ENCODE assay signal across 18 cellular contexts in the genomic region with DNA sequence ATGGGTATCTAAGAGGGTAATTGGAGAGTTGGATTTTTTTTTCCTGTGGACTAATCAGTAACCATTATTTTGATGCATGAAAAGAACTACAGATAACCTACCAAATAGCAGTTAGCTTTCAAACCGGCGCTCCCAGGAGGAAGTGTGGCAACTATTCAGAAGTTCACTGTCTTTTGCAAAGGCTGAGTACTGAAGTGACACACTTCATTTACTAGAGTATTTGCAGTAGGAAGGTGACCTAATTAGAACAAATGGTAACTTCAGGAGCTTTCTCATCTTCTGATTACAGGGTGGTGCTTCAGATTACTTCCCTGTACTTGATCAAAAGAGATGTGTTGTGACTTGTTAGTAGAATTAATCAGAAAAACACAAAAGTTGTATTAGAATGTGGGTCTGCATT.
DNase-seq lines count a peak whose midpoint lies in the region; ATAC-seq, FAIRE-seq and TF ChIP-seq lines count a peak whose summit lies in the region.
"Had no signal": no experiment of that assay in that cellular context is flagged by ENCODE, and none has a peak within 500 bp of the region (broad histone marks: within the 10 kb centered on the region; RNA-seq: fewer than 3 reads in every experiment).

No MANE protein-coding gene starts in this region.

- ATAC-seq in DND-41 (ENCODE audit: insufficient read depth, low read depth) = no peak
- no peak for ATAC-seq in K562
- ATAC-seq in pancreas = peak; percentile 42 to 66 (median 58)
- no peak for ATAC-seq in left lobe of liver
- ATAC-seq in PC-3 = no peak
- ATAC-seq: gastroesophageal sphincter, right cardiac atrium, SK-N-SH treated with all-trans-retinoic acid at 6 μM for 48 hours, WTC11 had no signal

- H2AFZ ChIP-seq in DND-41 (ENCODE audit: low read depth, low read length) (no peak overlapping the region), K562 (ENCODE audit: low read depth, low read length) (peak overlapping the region; percentile 51; the same call in 1 of the 2 replicates), PC-3 (ENCODE audit: low read length) (no peak overlapping the region)

- H3K36me3 ChIP-seq in DND-41 (ENCODE audit: insufficient read depth, low read length) (peaks cover 5% of the 10 kb centered on the region; the same call in 1 of the 2 replicates), K562 (ENCODE audit: control insufficient read depth, insufficient read depth, low read length) (no peaks in the 10 kb centered on the region), pancreas (no peaks in the 10 kb centered on the region), PC-3 (ENCODE audit: low read depth, low read length) (no peaks in the 10 kb centered on the region)
- H3K36me3 ChIP-seq: gastroesophageal sphincter, suprapubic skin had no signal

- in situ Hi-C loops in K562 (cut with MboI) = no loop called here

- no peak for TF ChIP-seq POLR2A in K562 (conservative IDR thresholded peaks at IDR 0.05)

- BruUV-seq in K562 (replicated peaks; lab: Mats Ljungman, UMichigan) (no TSS peak), PC-3 (replicated peaks; lab: Mats Ljungman, UMichigan) (no TSS peak)

- H3K27ac ChIP-seq in DND-41 (ENCODE audit: low read length) (peak overlapping the region; percentile 44), K562 (ENCODE audit: extremely low read depth, low read depth, low read length) (no peak overlapping the region), pancreas (peak overlapping the region in 1 of 4 donors; percentile 20), PC-3 (ENCODE audit: low read length) (no peak overlapping the region)
- H3K27ac ChIP-seq: gastroesophageal sphincter, suprapubic skin had no signal

- H4K20me1 ChIP-seq in DND-41 (ENCODE audit: insufficient read depth, low read length) (peaks cover 24% of the 10 kb centered on the region), K562 (replicated peaks; ENCODE audit: control insufficient read depth, insufficient read depth, low read length) (no peaks in the 10 kb centered on the region), PC-3 (ENCODE audit: low read length) (no peaks in the 10 kb centered on the region)

- no peak for TF ChIP-seq RAD21 in K562 (CRISPR knock-in tag; conservative IDR thresholded peaks at IDR 0.05 in 1 of 2, IDR thresholded peaks at IDR 0.05 in 1 of 2)

- H3F3A ChIP-seq in PC-3 (ENCODE audit: low read length, unreplicated experiment) = no peaks in the 10 kb centered on the region

- TF ChIP-seq EP300 in K562 (IDR thresholded peaks at IDR 0.05; ENCODE audit: low read length) = no peak

- no peak for TF ChIP-seq CTCF in DND-41 (IDR thresholded peaks at IDR 0.05; ENCODE audit: borderline replicate concordance, extremely low read depth, low read length, poor library complexity, severe bottlenecking)
- no peak for TF ChIP-seq CTCF in K562 (IDR thresholded peaks at IDR 0.05 in 2 of 3, conservative IDR thresholded peaks at IDR 0.05 in 1 of 3; ENCODE audit: insufficient read depth in 2 of 3, low read depth in 1 of 3, low read length in 3 of 3)
- no peak for TF ChIP-seq CTCF in pancreas (IDR thresholded peaks at IDR 0.05)
- no peak for TF ChIP-seq CTCF in PC-3 (conservative IDR thresholded peaks at IDR 0.05; ENCODE audit: low read depth, low read length)

- CTCF ChIA-PET in K562 (lab: Yijun Ruan, JAX; ENCODE audit: low intra/inter-chr PET ratio) (no interaction called here), PC-3 (lab: Charles Lee) (no interaction called here)

- H3K4me3 ChIP-seq in DND-41 (ENCODE audit: low read depth in 1 of 2, low read length in 2 of 2) = no peak overlapping the region
- no peak overlapping the region for H3K4me3 ChIP-seq in K562
- H3K4me3 ChIP-seq in pancreas = no peak overlapping the region
- no peak overlapping the region for H3K4me3 ChIP-seq in PC-3 (ENCODE audit: low read length)
- H3K4me3 ChIP-seq: gastroesophageal sphincter, suprapubic skin had no signal

- no peaks in the 10 kb centered on the region for H3K9me3 ChIP-seq in DND-41 (ENCODE audit: insufficient read depth, low read length, severe bottlenecking)
- H3K9me3 ChIP-seq in K562 (replicated peaks; ENCODE audit: control insufficient read depth, insufficient read depth, low read depth, low read length) = no peaks in the 10 kb centered on the region
- H3K9me3 ChIP-seq in pancreas = no peaks in the 10 kb centered on the region
- H3K9me3 ChIP-seq in PC-3 (ENCODE audit: low read length) = no peaks in the 10 kb centered on the region
- H3K9me3 ChIP-seq: gastroesophageal sphincter, suprapubic skin had no signal

- intact Hi-C loops in K562 (cut with micrococcal nuclease) (no loop called here), pancreas (cut with DNase I) (loop anchor here in 1 of 3 donors (5.0 kb wide), 1 partner anchor 46 kb away; no protein-coding TSS in a partner anchor), PC-3 (cut with micrococcal nuclease) (no loop called here)

- no peaks in the 10 kb centered on the region for H3K9me2 ChIP-seq in PC-3 (replicated peaks; ENCODE audit: low read length)

- WGBS in K562 (ENCODE audit: insufficient coverage, low coverage, missing lambda C conversion rate) = 35% methylated on average over 2 of the region's 2 CpGs
- WGBS in pancreas, 2 donors = 14 to 16% methylated on average over 2 of the region's 2 CpGs

- DNase-seq in DND-41 = no peak
- peak; percentile 87 for DNase-seq in NCI-H1436 (lab: John Stamatoyannopoulos, UW)
- DNase-seq in K562 (ENCODE audit: extremely low read depth in 1 of 4, low spot score in 3 of 4) = no peak
- no peak for DNase-seq in pancreas
- DNase-seq in left lobe of liver (ENCODE audit: low spot score) = no peak
- no peak for DNase-seq in effector CD4-positive, alpha-beta T cell
- no peak for DNase-seq in PC-3
- DNase-seq: activated effector memory CD4-positive, alpha-beta T cell treated with anti-CD3 and anti-CD28 coated beads, Interleukin-2, amount 50 U/mL, for 16 hours; amygdala; C1 segment of cervical spinal cord; EL; NCI-H2171 treated with DMSO at 0.1 percent for 48 hours; right cardiac atrium; stimulated activated CD4-positive, alpha-beta T cell treated with anti-CD3 and anti-CD28 coated beads, Interleukin-1b, Interleukin-23, amount 100 ng/mL, for 48 hours had no signal

- no peak overlapping the region for H3K9ac ChIP-seq in DND-41 (ENCODE audit: low read depth, low read length)
- no peak overlapping the region for H3K9ac ChIP-seq in K562 (ENCODE audit: insufficient read depth in 1 of 2, low read depth in 2 of 2, low read length in 2 of 2)
- no peak overlapping the region for H3K9ac ChIP-seq in PC-3 (ENCODE audit: low read length)

- H3K79me2 ChIP-seq in DND-41 (ENCODE audit: insufficient read depth, low read length) (peaks cover 100% of the 10 kb centered on the region), K562 (ENCODE audit: control insufficient read depth, insufficient read depth, low read length) (no peaks in the 10 kb centered on the region), PC-3 (ENCODE audit: low read length) (no peaks in the 10 kb centered on the region)

- H3K4me1 ChIP-seq in DND-41 (ENCODE audit: insufficient read depth, low read length) = peaks cover 79% of the 10 kb centered on the region
- H3K4me1 ChIP-seq in K562 (replicated peaks in 1 of 2; ENCODE audit: control insufficient read depth in 2 of 2, insufficient read depth in 2 of 2, low read length in 2 of 2) = peaks cover 0 to 21% of the 10 kb centered on the region in 2 experiments; a peak in 3 of 5 replicates
- H3K4me1 ChIP-seq in pancreas = peaks cover 26 to 29% (median 27%) of the 10 kb centered on the region in 3 donors
- H3K4me1 ChIP-seq in PC-3 (ENCODE audit: insufficient read depth, low read length) = no peaks in the 10 kb centered on the region

- H3K9me1 ChIP-seq in K562 (ENCODE audit: control insufficient read depth, insufficient read depth, low read length) = no peaks in the 10 kb centered on the region

- H3K4me2 ChIP-seq in DND-41 (ENCODE audit: insufficient read depth, low read length) (no peak overlapping the region), K562 (ENCODE audit: insufficient read depth, low read length) (no peak overlapping the region), PC-3 (ENCODE audit: low read length) (no peak overlapping the region)

- no peaks in the 10 kb centered on the region for H3K27me3 ChIP-seq in DND-41 (ENCODE audit: insufficient read depth, low read length, poor library complexity)
- H3K27me3 ChIP-seq in K562 (ENCODE audit: control insufficient read depth in 2 of 2, insufficient read depth in 2 of 2, low read length in 2 of 2) = no peaks in the 10 kb centered on the region
- no peaks in the 10 kb centered on the region for H3K27me3 ChIP-seq in pancreas
- peaks cover 74% of the 10 kb centered on the region for H3K27me3 ChIP-seq in PC-3 (ENCODE audit: low read length)
- H3K27me3 ChIP-seq: gastroesophageal sphincter, suprapubic skin had no signal

- FAIRE-seq in K562 (lab: Jason Lieb, UNC) = no peak
- FAIRE-seq in pancreas (lab: Jason Lieb, UNC) = no peak

- POLR2A ChIA-PET in K562 (lab: Yijun Ruan, JAX) = interaction anchor here (1.0 kb wide), 2 partner anchors 9 to 11 kb away, joined by 5 to 6 read pairs; no protein-coding TSS in a partner anchor
- POLR2A ChIA-PET in PC-3 (lab: Charles Lee; ENCODE audit: unreplicated experiment) = no interaction called here

TF ChIP-seq in K562, 482 proteins besides CTCF, POLR2A, EP300 and RAD21:
- TF ChIP-seq, protein P1, sequence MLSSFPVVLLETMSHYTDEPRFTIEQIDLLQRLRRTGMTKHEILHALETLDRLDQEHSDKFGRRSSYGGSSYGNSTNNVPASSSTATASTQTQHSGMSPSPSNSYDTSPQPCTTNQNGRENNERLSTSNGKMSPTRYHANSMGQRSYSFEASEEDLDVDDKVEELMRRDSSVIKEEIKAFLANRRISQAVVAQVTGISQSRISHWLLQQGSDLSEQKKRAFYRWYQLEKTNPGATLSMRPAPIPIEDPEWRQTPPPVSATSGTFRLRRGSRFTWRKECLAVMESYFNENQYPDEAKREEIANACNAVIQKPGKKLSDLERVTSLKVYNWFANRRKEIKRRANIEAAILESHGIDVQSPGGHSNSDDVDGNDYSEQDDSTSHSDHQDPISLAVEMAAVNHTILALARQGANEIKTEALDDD (IDR thresholded peaks at IDR 0.05) = peak; percentile 40; the same call in 1 of the 2 replicates
- TF ChIP-seq SMARCB1 (IDR thresholded peaks at IDR 0.05; ENCODE audit: insufficient read length, low read depth) = no peak
- no peak for TF ChIP-seq EHMT2 (IDR thresholded peaks at IDR 0.05)
TF ChIP-seq in K562: peak in this region for 1.

Comparison
In these comparisons a context has a peak if more than half of its experiments do, and no peak if none do; other contexts are left out.
1. ATAC-seq: peak in pancreas (4 of 4); none in DND-41 (single experiment), K562 (single experiment), left lobe of liver (single experiment) and PC-3 (single experiment).